27 cellular contexts compared by ENCODE assay signal in genomic region chr18:32446780-32447179, GRCh38. TPM values are rescaled to one million over a fixed set of nuclear protein-coding genes. Genes with fewer than 3 reads are reported as not detected.
DNase-seq lines count a peak whose midpoint lies in the region; ATAC-seq and TF ChIP-seq lines count a peak whose summit lies in the region.
"Had no signal": no experiment of that assay in that cellular context is flagged by ENCODE, and none has a peak within 500 bp of the region (broad histone marks: within the 10 kb centered on the region; RNA-seq: fewer than 3 reads in every experiment).

No MANE protein-coding gene starts in this region.

- H3K27ac ChIP-seq in HEK293 (ENCODE audit: extremely low read depth, low read depth, low read length) (no peak overlapping the region), body of pancreas (no peak overlapping the region)
- H3K27ac ChIP-seq: C4-2B, upper lobe of left lung had no signal

- H3K4me3 ChIP-seq in HEK293 (ENCODE audit: low read depth, low read length) (no peak overlapping the region), body of pancreas (no peak overlapping the region)
- H3K4me3 ChIP-seq: upper lobe of left lung had no signal

- peak overlapping the region; percentile 60 for H3K4me3 Mint-ChIP-seq in neural crest cell
- H3K4me3 Mint-ChIP-seq: activated naive CD8-positive, alpha-beta T cell treated with anti-CD3 and anti-CD28 coated beads, Interleukin-2, amount 50 U/mL, for 24 hours; activated T-cell treated with anti-CD3 and anti-CD28 coated beads, Interleukin-2, amount 50 U/mL, for 72 hours; HFFc6; IgD-negative memory B cell; natural killer cell treated with Interleukin-12 subunit alpha and Interleukin-12 subunit beta and Interleukin-15 and Interleukin-18, amount 100 ng/mL, for 72 hours; stimulated activated effector memory CD8-positive, alpha-beta T cell treated with anti-CD3 and anti-CD28 coated beads, Interleukin-12 subunit alpha, Interleukin-12 subunit beta, amount 100 ng/mL, for 72 hours had no signal

- H3K36me3 ChIP-seq in HEK293 (ENCODE audit: control insufficient read depth in 2 of 2, insufficient read depth in 1 of 2, low read length in 2 of 2): no peaks in the 10 kb centered on the region
- no peaks in the 10 kb centered on the region for H3K36me3 ChIP-seq in body of pancreas (replicated peaks in 1 of 2; ENCODE audit: insufficient read depth in 1 of 2, low read depth in 2 of 2)
- H3K36me3 ChIP-seq: upper lobe of left lung had no signal

- H3K4me1 ChIP-seq in HEK293 (ENCODE audit: control insufficient read depth, insufficient read depth, low read length) (peaks cover 2% of the 10 kb centered on the region), body of pancreas (peaks cover 58% of the 10 kb centered on the region)
- H3K4me1 ChIP-seq: upper lobe of left lung had no signal

- H3K27ac Mint-ChIP-seq in neural crest cell (ENCODE audit: unreplicated experiment): peak overlapping the region; percentile 79
- H3K27ac Mint-ChIP-seq: activated naive CD8-positive, alpha-beta T cell treated with anti-CD3 and anti-CD28 coated beads, Interleukin-2, amount 50 U/mL, for 24 hours; activated T-cell treated with anti-CD3 and anti-CD28 coated beads, Interleukin-2, amount 50 U/mL, for 72 hours; HFFc6; IgD-negative memory B cell; natural killer cell treated with Interleukin-12 subunit alpha and Interleukin-12 subunit beta and Interleukin-15 and Interleukin-18, amount 100 ng/mL, for 72 hours; stimulated activated effector memory CD8-positive, alpha-beta T cell treated with anti-CD3 and anti-CD28 coated beads, Interleukin-12 subunit alpha, Interleukin-12 subunit beta, amount 100 ng/mL, for 72 hours had no signal

- no peak for TF ChIP-seq POLR2A in body of pancreas (IDR thresholded peaks at IDR 0.05)

- POLR2A ChIA-PET in HEK293 (lab: Yijun Ruan, JAX): no interaction called here

- peaks cover 36% of the 10 kb centered on the region for H3K4me1 Mint-ChIP-seq in neural crest cell
- H3K4me1 Mint-ChIP-seq: activated naive CD8-positive, alpha-beta T cell treated with anti-CD3 and anti-CD28 coated beads, Interleukin-2, amount 50 U/mL, for 24 hours; IgD-negative memory B cell; stimulated activated effector memory CD8-positive, alpha-beta T cell treated with anti-CD3 and anti-CD28 coated beads, Interleukin-12 subunit alpha, Interleukin-12 subunit beta, amount 100 ng/mL, for 72 hours had no signal

- peak; percentile 70 for DNase-seq in NCI-H1436 treated with DMSO at 0.1 percent for 48 hours (lab: John Stamatoyannopoulos, UW)
- DNase-seq in SK-MEL-5 (ENCODE audit: low read depth, low spot score): peak; percentile 61
- DNase-seq in neural crest cell (ENCODE audit: low read depth, low spot score): no peak
- DNase-seq in body of pancreas: no peak
- DNase-seq in GM19238 (ENCODE audit: insufficient read length, low spot score): no peak
- DNase-seq: activated CD4-positive, alpha-beta T cell treated with anti-CD3 and anti-CD28 coated beads, Interleukin-2, amount 50 U/mL, for 48 hours; activated naive CD8-positive, alpha-beta T cell treated with anti-CD3 and anti-CD28 coated beads, Interleukin-2, amount 50 U/mL, for 24 hours; activated T-cell treated with anti-CD3 and anti-CD28 coated beads, Interleukin-2, amount 50 U/mL, for 72 hours; dermis blood vessel endothelial cell; DMS79 treated with DMSO at 0.1 percent for 48 hours; GF-D8; GOT3; HFFc6; NCI-H1048; NCI-H2107; NCI-H510A; Right ventricle myocardium superior; upper lobe of left lung had no signal

- H3K9me3 ChIP-seq in HEK293 (ENCODE audit: control insufficient read depth, insufficient read depth, low read depth, low read length): no peaks in the 10 kb centered on the region
- H3K9me3 ChIP-seq in body of pancreas: no peaks in the 10 kb centered on the region
- H3K9me3 ChIP-seq: upper lobe of left lung had no signal

- intact Hi-C loops in body of pancreas (cut with DNase I): no loop called here

- CTCF ChIA-PET in HEK293 (lab: Yijun Ruan, JAX): interaction anchor here (0.6 to 2.6 kb wide), 2 partner anchors 19 to 24 kb away, joined by 7 to 11 read pairs; partner anchors contain the start of gene GAREM1

- in situ Hi-C loops in SK-MEL-5 (cut with HindIII; ENCODE audit: low pct_unique_long_range_greater_than_20kb, low sequenced_read_pairs): no loop called here

- H3K27me3 Mint-ChIP-seq in neural crest cell (ENCODE audit: low read depth): no peaks in the 10 kb centered on the region
- H3K27me3 Mint-ChIP-seq: IgD-negative memory B cell had no signal

- H3K36me3 Mint-ChIP-seq in neural crest cell (ENCODE audit: low read depth): no peaks in the 10 kb centered on the region
- H3K36me3 Mint-ChIP-seq: IgD-negative memory B cell; natural killer cell treated with Interleukin-12 subunit alpha and Interleukin-12 subunit beta and Interleukin-15 and Interleukin-18, amount 100 ng/mL, for 72 hours; stimulated activated effector memory CD8-positive, alpha-beta T cell treated with anti-CD3 and anti-CD28 coated beads, Interleukin-12 subunit alpha, Interleukin-12 subunit beta, amount 100 ng/mL, for 72 hours had no signal

- TF ChIP-seq CTCF in HEK293 (tag by site-specific recombination; IDR thresholded peaks at IDR 0.05) (no peak), neural crest cell (conservative IDR thresholded peaks at IDR 0.05) (no peak), body of pancreas (IDR thresholded peaks at IDR 0.05) (no peak)

- H3K9me3 Mint-ChIP-seq in neural crest cell: no peaks in the 10 kb centered on the region
- H3K9me3 Mint-ChIP-seq: activated naive CD8-positive, alpha-beta T cell treated with anti-CD3 and anti-CD28 coated beads, Interleukin-2, amount 50 U/mL, for 24 hours; activated T-cell treated with anti-CD3 and anti-CD28 coated beads, Interleukin-2, amount 50 U/mL, for 72 hours; natural killer cell treated with Interleukin-12 subunit alpha and Interleukin-12 subunit beta and Interleukin-15 and Interleukin-18, amount 100 ng/mL, for 72 hours; stimulated activated effector memory CD8-positive, alpha-beta T cell treated with anti-CD3 and anti-CD28 coated beads, Interleukin-12 subunit alpha, Interleukin-12 subunit beta, amount 100 ng/mL, for 72 hours had no signal

- no peak for ATAC-seq in GM19455 (IDR thresholded peaks at IDR 0.05; ENCODE audit: unreplicated experiment)
- ATAC-seq in body of pancreas: no peak
- ATAC-seq: activated CD4-positive, CD25-positive, alpha-beta regulatory T cell treated with anti-CD3 and anti-CD28 coated beads, Interleukin-2, amount 50 U/mL, for 24 hours; activated naive CD8-positive, alpha-beta T cell treated with anti-CD3 and anti-CD28 coated beads, Interleukin-2, amount 50 U/mL, for 24 hours; activated T-cell treated with anti-CD3 and anti-CD28 coated beads, Interleukin-2, amount 50 U/mL, for 72 hours; natural killer cell treated with Interleukin-12 subunit alpha and Interleukin-12 subunit beta and Interleukin-15 and Interleukin-18, amount 100 ng/mL, for 72 hours; Panc1; stimulated activated effector memory CD8-positive, alpha-beta T cell treated with anti-CD3 and anti-CD28 coated beads, Interleukin-12 subunit alpha, Interleukin-12 subunit beta, amount 100 ng/mL, for 72 hours had no signal

- H3K27me3 ChIP-seq in body of pancreas: no peaks in the 10 kb centered on the region
- H3K27me3 ChIP-seq: upper lobe of left lung had no signal

- 64 to 73% methylated on average over 3 of the region's 3 CpGs for WGBS in body of pancreas, 2 donors

TF ChIP-seq in HEK293, 187 proteins besides CTCF, POLR2A, EP300 and RAD21:
- TF ChIP-seq MZF1 (tag by site-specific recombination; IDR thresholded peaks at IDR 0.05; ENCODE audit: borderline replicate concordance) (0 out of 2 replicates have a peak, but pooled peaks have one; percentile 45), GLIS1 (tag by site-specific recombination; IDR thresholded peaks at IDR 0.05) (no peak), FEZF1 (tag by site-specific recombination; IDR thresholded peaks at IDR 0.05) (peak; percentile 67), TRIM28 (IDR thresholded peaks at IDR 0.05; ENCODE audit: borderline replicate concordance, low read length) (peak; percentile 18; the same call in 1 of the 2 replicates)

RNA-seq across cellular contexts. Expression of gene GAREM1, which starts 23.9 kb away (rescaled TPM):
- 6.9 and 8.6 TPM in 2 replicates for total RNA-seq in SK-MEL-5 (2014; rRNA removed; shearing (Covaris generic))
- polyA plus RNA-seq in SK-MEL-5 (2015; cell fraction: cytosol; rRNA removed): 7.0 and 8.8 TPM in 2 replicates
- polyA plus RNA-seq in SK-MEL-5 (2015; cell fraction: nucleus; rRNA removed): 2.6 and 5.6 TPM in 2 replicates
- total RNA-seq in neural crest cell (11.0 and 12.3 TPM in 2 replicates), body of pancreas (10 to 100 TPM; 16.1 to 16.8 TPM)
- total RNA-seq: natural killer cell treated with Interleukin-12 subunit alpha and Interleukin-12 subunit beta and Interleukin-15 and Interleukin-18, amount 100 ng/mL, for 72 hours; T-helper 2 cell treated with Interferon-gamma antibody and Interleukin-4, amounts not matched to agents 100 ng/mL and 5 ng/mL, for 36 hours had no signal
- polyA plus RNA-seq: IgD-negative memory B cell had no signal

Comparison
In these comparisons a context has a peak if more than half of its experiments do, and no peak if none do; other contexts are left out.
1. DNase-seq: peak in NCI-H1436 treated with DMSO at 0.1 percent for 48 hours (single experiment) and SK-MEL-5 (single experiment); none in neural crest cell (single experiment), body of pancreas (0 of 4) and GM19238 (single experiment).